Comparison of ENCODE assay signal across 1 cellular context in the genomic region with DNA sequence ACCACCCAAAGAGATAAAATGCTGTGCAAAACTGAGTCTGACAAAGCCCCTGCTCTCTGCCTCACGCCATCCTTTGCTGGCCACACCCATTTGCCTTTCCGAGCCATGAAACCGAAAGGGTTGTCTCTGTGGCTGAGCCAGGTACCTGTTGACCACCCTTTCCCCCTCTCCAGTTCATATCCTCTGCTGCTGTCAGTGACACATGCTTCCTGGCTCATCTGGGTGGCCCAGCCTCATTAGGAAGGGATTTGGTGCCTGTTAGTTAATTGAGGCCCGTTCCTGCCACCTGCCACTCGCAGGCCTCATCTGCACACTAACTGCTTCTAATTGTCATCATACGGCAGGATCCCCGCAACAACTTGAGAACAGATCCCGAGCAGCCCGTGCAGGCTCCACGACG.
TF ChIP-seq lines count a peak whose summit lies in the region.

No MANE protein-coding gene starts in this region.

TF ChIP-seq in GM23338, 12 proteins besides CTCF, POLR2A, EP300 and RAD21 (continued from another document):
- TF ChIP-seq, protein P1, sequence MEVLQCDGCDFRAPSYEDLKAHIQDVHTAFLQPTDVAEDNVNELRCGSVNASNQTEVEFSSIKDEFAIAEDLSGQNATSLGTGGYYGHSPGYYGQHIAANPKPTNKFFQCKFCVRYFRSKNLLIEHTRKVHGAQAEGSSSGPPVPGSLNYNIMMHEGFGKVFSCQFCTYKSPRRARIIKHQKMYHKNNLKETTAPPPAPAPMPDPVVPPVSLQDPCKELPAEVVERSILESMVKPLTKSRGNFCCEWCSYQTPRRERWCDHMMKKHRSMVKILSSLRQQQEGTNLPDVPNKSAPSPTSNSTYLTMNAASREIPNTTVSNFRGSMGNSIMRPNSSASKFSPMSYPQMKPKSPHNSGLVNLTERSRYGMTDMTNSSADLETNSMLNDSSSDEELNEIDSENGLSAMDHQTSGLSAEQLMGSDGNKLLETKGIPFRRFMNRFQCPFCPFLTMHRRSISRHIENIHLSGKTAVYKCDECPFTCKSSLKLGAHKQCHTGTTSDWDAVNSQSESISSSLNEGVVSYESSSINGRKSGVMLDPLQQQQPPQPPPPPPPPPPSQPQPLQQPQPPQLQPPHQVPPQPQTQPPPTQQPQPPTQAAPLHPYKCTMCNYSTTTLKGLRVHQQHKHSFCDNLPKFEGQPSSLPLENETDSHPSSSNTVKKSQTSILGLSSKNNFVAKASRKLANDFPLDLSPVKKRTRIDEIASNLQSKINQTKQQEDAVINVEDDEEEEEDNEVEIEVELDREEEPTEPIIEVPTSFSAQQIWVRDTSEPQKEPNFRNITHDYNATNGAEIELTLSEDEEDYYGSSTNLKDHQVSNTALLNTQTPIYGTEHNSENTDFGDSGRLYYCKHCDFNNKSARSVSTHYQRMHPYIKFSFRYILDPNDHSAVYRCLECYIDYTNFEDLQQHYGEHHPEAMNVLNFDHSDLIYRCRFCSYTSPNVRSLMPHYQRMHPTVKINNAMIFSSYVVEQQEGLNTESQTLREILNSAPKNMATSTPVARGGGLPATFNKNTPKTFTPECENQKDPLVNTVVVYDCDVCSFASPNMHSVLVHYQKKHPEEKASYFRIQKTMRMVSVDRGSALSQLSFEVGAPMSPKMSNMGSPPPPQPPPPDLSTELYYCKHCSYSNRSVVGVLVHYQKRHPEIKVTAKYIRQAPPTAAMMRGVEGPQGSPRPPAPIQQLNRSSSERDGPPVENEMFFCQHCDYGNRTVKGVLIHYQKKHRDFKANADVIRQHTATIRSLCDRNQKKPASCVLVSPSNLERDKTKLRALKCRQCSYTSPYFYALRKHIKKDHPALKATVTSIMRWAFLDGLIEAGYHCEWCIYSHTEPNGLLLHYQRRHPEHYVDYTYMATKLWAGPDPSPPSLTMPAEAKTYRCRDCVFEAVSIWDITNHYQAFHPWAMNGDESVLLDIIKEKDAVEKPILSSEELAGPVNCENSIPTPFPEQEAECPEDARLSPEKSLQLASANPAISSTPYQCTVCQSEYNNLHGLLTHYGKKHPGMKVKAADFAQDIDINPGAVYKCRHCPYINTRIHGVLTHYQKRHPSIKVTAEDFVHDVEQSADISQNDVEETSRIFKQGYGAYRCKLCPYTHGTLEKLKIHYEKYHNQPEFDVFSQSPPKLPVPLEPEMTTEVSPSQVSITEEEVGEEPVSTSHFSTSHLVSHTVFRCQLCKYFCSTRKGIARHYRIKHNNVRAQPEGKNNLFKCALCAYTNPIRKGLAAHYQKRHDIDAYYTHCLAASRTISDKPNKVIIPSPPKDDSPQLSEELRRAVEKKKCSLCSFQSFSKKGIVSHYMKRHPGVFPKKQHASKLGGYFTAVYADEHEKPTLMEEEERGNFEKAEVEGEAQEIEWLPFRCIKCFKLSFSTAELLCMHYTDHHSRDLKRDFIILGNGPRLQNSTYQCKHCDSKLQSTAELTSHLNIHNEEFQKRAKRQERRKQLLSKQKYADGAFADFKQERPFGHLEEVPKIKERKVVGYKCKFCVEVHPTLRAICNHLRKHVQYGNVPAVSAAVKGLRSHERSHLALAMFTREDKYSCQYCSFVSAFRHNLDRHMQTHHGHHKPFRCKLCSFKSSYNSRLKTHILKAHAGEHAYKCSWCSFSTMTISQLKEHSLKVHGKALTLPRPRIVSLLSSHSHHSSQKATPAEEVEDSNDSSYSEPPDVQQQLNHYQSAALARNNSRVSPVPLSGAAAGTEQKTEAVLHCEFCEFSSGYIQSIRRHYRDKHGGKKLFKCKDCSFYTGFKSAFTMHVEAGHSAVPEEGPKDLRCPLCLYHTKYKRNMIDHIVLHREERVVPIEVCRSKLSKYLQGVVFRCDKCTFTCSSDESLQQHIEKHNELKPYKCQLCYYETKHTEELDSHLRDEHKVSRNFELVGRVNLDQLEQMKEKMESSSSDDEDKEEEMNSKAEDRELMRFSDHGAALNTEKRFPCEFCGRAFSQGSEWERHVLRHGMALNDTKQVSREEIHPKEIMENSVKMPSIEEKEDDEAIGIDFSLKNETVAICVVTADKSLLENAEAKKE (CRISPR knock-in tag; IDR thresholded peaks at IDR 0.05), result no peak
TF ChIP-seq in GM23338: peak in this region for 0.
